ENCODE assay signal across 1 cellular context in the genomic region with DNA sequence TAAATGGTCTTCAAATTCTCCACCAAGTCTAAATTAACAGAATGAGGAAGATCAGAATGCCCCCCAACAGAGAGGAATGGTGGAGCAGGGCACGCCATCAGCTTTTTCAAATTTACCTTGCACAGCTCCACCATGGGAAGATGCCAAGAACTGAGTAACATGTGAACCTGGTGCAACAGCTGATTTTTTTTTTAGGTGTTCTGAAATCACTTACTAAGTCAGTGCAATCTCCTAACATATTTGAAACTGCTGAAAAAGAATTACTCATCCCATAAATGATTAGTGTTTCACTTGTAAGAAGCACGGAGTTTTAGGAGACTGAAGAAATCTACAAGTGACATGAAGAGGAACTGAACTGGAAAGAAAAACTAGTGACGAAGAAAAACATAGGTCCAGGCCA.
TF ChIP-seq lines count a peak whose summit lies in the region.

No MANE protein-coding gene starts in this region.

TF ChIP-seq in HepG2, 621 proteins besides CTCF, POLR2A, EP300 and RAD21 (continued from another document):
- TF ChIP-seq, protein P1, sequence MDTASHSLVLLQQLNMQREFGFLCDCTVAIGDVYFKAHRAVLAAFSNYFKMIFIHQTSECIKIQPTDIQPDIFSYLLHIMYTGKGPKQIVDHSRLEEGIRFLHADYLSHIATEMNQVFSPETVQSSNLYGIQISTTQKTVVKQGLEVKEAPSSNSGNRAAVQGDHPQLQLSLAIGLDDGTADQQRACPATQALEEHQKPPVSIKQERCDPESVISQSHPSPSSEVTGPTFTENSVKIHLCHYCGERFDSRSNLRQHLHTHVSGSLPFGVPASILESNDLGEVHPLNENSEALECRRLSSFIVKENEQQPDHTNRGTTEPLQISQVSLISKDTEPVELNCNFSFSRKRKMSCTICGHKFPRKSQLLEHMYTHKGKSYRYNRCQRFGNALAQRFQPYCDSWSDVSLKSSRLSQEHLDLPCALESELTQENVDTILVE (CRISPR knock-in tag; IDR thresholded peaks at IDR 0.05): no peak
